10 cellular contexts compared by ENCODE assay signal in genomic region chr7:106597751-106598619, GRCh38.
A peak's percentile ranks its signal among the peaks of the same experiment; 100 is the strongest.
DNase-seq lines count a peak whose midpoint lies in the region; TF ChIP-seq lines count a peak whose summit lies in the region.
"Had no signal": no experiment of that assay in that cellular context is flagged by ENCODE, and none has a peak within 500 bp of the region (broad histone marks: within the 10 kb centered on the region; RNA-seq: fewer than 3 reads in every experiment).

No MANE protein-coding gene starts in this region.

- no peak for TF ChIP-seq POLR2A in NB4 (IDR thresholded peaks at IDR 0.05; ENCODE audit: extremely low read depth, insufficient read length)

- TF ChIP-seq CTCF in DOHH2 (IDR thresholded peaks at IDR 0.05; ENCODE audit: low read depth, low read length, poor library complexity, severe bottlenecking), result no peak
- TF ChIP-seq CTCF in NB4 (IDR thresholded peaks at IDR 0.05; ENCODE audit: low read depth, low read length), result no peak
- no peak for TF ChIP-seq CTCF in osteoblast (IDR thresholded peaks at IDR 0.05; ENCODE audit: extremely low read depth, low read depth, low read length)

- H3K4me1 ChIP-seq in DOHH2 (ENCODE audit: control insufficient read depth, low read length), result peaks cover 8% of the 10 kb centered on the region
- peaks cover 7% of the 10 kb centered on the region for H3K4me1 ChIP-seq in osteoblast (ENCODE audit: insufficient read depth, low read length)

- peak overlapping the region; percentile 95 for H2AFZ ChIP-seq in osteoblast (ENCODE audit: low read length)

- no peaks in the 10 kb centered on the region for H3K36me3 ChIP-seq in DOHH2 (ENCODE audit: control insufficient read depth, low read length)
- H3K36me3 ChIP-seq in osteoblast (ENCODE audit: insufficient read depth, low read length), result no peaks in the 10 kb centered on the region
- H3K36me3 ChIP-seq: transverse colon had no signal

- H4K20me1 ChIP-seq in DOHH2 (ENCODE audit: control insufficient read depth, insufficient read depth, low read depth, low read length), result no peaks in the 10 kb centered on the region
- no peaks in the 10 kb centered on the region for H4K20me1 ChIP-seq in osteoblast (ENCODE audit: insufficient read depth, low read length)

- H3K9me2 ChIP-seq in DOHH2 (replicated peaks; ENCODE audit: control insufficient read depth, low read length), result no peaks in the 10 kb centered on the region; the same call in 1 of the 2 replicates

- no peaks in the 10 kb centered on the region for H3F3A ChIP-seq in DOHH2 (ENCODE audit: control insufficient read depth, insufficient read depth)

- H3K79me2 ChIP-seq in DOHH2 (ENCODE audit: control insufficient read depth, low read length), result no peaks in the 10 kb centered on the region
- H3K79me2 ChIP-seq in osteoblast (ENCODE audit: insufficient read depth, low read length), result no peaks in the 10 kb centered on the region

- H3K4me3 ChIP-seq in DOHH2 (ENCODE audit: low read length) (peak overlapping the region; percentile 48; the same call in 1 of the 2 replicates), NB4 (ENCODE audit: low read depth, low read length) (peak overlapping the region; percentile 26), osteoblast (ENCODE audit: insufficient read depth, low read length) (peak overlapping the region; percentile 73)
- H3K4me3 ChIP-seq: body of pancreas had no signal

- H3K27me3 ChIP-seq in DOHH2 (ENCODE audit: control insufficient read depth, low read length) (peaks cover 16% of the 10 kb centered on the region; the same call in 1 of the 2 replicates), osteoblast (ENCODE audit: insufficient read depth, low read length) (no peaks in the 10 kb centered on the region)
- H3K27me3 ChIP-seq: body of pancreas, transverse colon had no signal

- no peak for DNase-seq in NB4 (ENCODE audit: low read depth)
- DNase-seq in epithelial cell of prostate (ENCODE audit: low read depth, low spot score), result no peak
- no peak for DNase-seq in osteoblast (ENCODE audit: insufficient read length, low spot score, missing footprints)
- DNase-seq in nucleus accumbens (lab: John Stamatoyannopoulos, UW), result no peak
- no peak for DNase-seq in effector CD8-positive, alpha-beta T cell (lab: John Stamatoyannopoulos, UW)
- no peak for DNase-seq in NCI-H2196 treated with DMSO at 0.1 percent for 48 hours (lab: John Stamatoyannopoulos, UW; ENCODE audit: unreplicated experiment)
- DNase-seq in activated naive CD4-positive, alpha-beta T cell treated with Interleukin-2 at 50 U/mL for 16 hours, result no peak

- H3K4me2 ChIP-seq in DOHH2 (ENCODE audit: low read length), result peak overlapping the region; percentile 62
- peak overlapping the region; percentile 94 for H3K4me2 ChIP-seq in osteoblast (ENCODE audit: insufficient read depth, low read length)

- 0 out of 2 replicates have a peak, but pooled peaks cover 6% of the 10 kb centered on the region for H3K9me3 ChIP-seq in DOHH2 (ENCODE audit: control insufficient read depth, insufficient read depth, low read length)
- no peaks in the 10 kb centered on the region for H3K9me3 ChIP-seq in osteoblast (ENCODE audit: low read depth, low read length)
- H3K9me3 ChIP-seq: body of pancreas, transverse colon had no signal

- no peak overlapping the region for H3K27ac ChIP-seq in DOHH2 (ENCODE audit: low read depth, low read length)
- H3K27ac ChIP-seq in epithelial cell of prostate, result peak overlapping the region; percentile 83
- no peak overlapping the region for H3K27ac ChIP-seq in osteoblast (ENCODE audit: low read depth, low read length)
